21 cellular contexts compared by ENCODE assay signal in genomic region chr17:9212376-9213310, GRCh38.
DNase-seq lines count a peak whose midpoint lies in the region; ATAC-seq and TF ChIP-seq lines count a peak whose summit lies in the region.
"Had no signal": no experiment of that assay in that cellular context is flagged by ENCODE, and none has a peak within 500 bp of the region (broad histone marks: within the 10 kb centered on the region; RNA-seq: fewer than 3 reads in every experiment).

No MANE protein-coding gene starts in this region.

- 90 to 95% (median 92%) methylated on average over 26 to 30 of the region's 30 CpGs for WGBS in spleen, 5 donors

- no peak for ATAC-seq in Right ventricle myocardium inferior
- ATAC-seq in Right ventricle myocardium superior (ENCODE audit: poor library complexity): no peak
- ATAC-seq in HG03432 (IDR thresholded peaks at IDR 0.05; ENCODE audit: unreplicated experiment): no peak
- ATAC-seq in HG03521 (IDR thresholded peaks at IDR 0.05; ENCODE audit: unreplicated experiment): no peak

- intact Hi-C loops in Right ventricle myocardium inferior (cut with DNase I) (no loop called here), Right ventricle myocardium superior (cut with DNase I) (no loop called here), spleen (cut with DNase I; ENCODE audit: low total_unique reads) (no loop called here)

- no peak overlapping the region for H3K27ac ChIP-seq in spleen
- H3K27ac ChIP-seq: C4-2B had no signal

- no peaks in the 10 kb centered on the region for H3K27me3 ChIP-seq in spleen (replicated peaks in 1 of 7)

- no peak for TF ChIP-seq POLR2A in spleen (IDR thresholded peaks at IDR 0.05)

- DNase-seq in Right ventricle myocardium inferior (ENCODE audit: missing footprints): peak; percentile 33
- no peak for DNase-seq in Right ventricle myocardium superior
- DNase-seq in cerebellar cortex (ENCODE audit: low spot score): peak; percentile 94
- peak; percentile 52 for DNase-seq in islet precursor cell
- peak; percentile 53 for DNase-seq in spleen
- no peak for DNase-seq in NCI-H2196 treated with DMSO at 0.1 percent for 48 hours (lab: John Stamatoyannopoulos, UW; ENCODE audit: unreplicated experiment)
- DNase-seq: Calu3; CD8-positive, alpha-beta memory T cell; DMS53; GF-D8; MM.1S; NCI-H1092; NCI-H1436 treated with DMSO at 0.1 percent for 48 hours; NCI-H2029 treated with DMSO at 0.1 percent for 48 hours; NCI-H524 treated with DMSO at 0.1 percent for 48 hours; OCI-M1; SHP77; SK-N-SH had no signal

- peaks cover 0 to 30% (median 21%) of the 10 kb centered on the region in 8 donors for H3K9me3 ChIP-seq in spleen

- no peak overlapping the region for H3K4me3 ChIP-seq in spleen

- H3K36me3 ChIP-seq in spleen: no peaks in the 10 kb centered on the region

- TF ChIP-seq CTCF in spleen (IDR thresholded peaks at IDR 0.05 in 8 of 11, conservative IDR thresholded peaks at IDR 0.05 in 3 of 11): no peak

- peaks cover 0 to 4% (median 0%) of the 10 kb centered on the region in 6 donors for H3K4me1 ChIP-seq in spleen

Comparison
In these comparisons a context has a peak if more than half of its experiments do, and no peak if none do; other contexts are left out.
1. DNase-seq: peak in Right ventricle myocardium inferior (single experiment), cerebellar cortex (single experiment), islet precursor cell (single experiment) and spleen (single experiment); none in Right ventricle myocardium superior (single experiment) and NCI-H2196 treated with DMSO at 0.1 percent for 48 hours (single experiment).